ENCODE assay signal across 9 cellular contexts in the genomic region with DNA sequence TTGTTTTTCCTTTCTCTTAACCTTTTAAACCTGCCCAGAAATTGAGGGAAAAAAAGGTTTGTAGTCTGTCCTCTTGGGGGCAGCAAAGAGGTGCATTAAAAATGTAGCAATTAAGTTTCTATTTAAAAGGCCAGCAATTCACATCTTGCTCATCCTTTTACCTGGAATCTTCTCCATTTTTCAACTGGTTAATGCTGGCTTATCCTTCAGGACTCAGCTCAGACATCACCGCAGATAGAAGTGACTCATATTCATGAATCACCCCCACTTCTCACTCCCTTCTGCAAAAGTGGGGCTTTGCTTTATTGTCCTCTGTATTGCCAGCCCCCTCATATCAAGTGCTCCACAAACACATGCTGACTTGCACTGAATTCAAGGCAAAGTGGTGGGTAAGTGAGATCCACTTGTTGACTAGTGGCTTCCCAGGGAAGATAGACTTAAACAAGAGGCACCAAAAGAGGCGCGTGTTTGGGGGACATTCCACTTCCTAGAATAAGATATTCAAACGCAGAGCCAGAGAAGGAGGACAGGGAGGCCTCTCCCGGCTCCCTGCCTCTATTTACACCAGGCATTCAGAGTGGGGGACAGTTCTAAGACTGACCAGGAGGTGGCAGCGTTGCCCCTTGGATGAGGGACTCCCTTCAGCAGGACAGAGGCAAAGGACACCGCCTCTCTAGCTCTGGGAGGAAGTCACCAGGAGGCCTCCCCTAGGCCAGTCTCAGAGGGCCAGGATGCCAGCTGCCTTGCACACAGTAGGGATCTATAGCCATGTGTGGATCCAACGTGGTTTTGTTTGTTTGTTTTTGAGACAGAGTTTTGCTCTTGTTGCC. TPM values are rescaled to one million over a fixed set of nuclear protein-coding genes. Genes with fewer than 3 reads are reported as not detected.
DNase-seq lines count a peak whose midpoint lies in the region; ATAC-seq and TF ChIP-seq lines count a peak whose summit lies in the region.
"Had no signal": no experiment of that assay in that cellular context is flagged by ENCODE, and none has a peak within 500 bp of the region (broad histone marks: within the 10 kb centered on the region; RNA-seq: fewer than 3 reads in every experiment).

No MANE protein-coding gene starts in this region.

- no peak overlapping the region for H3K14ac ChIP-seq in neuronal stem cell (ENCODE audit: low read length)

- no peak overlapping the region for H3K23ac ChIP-seq in neuronal stem cell (ENCODE audit: low read depth, low read length, poor library complexity)

- TF ChIP-seq CTCF in CD8-positive, alpha-beta T cell (IDR thresholded peaks at IDR 0.05) = peak; percentile 74
- TF ChIP-seq CTCF in fibroblast of villous mesenchyme (IDR thresholded peaks at IDR 0.05; ENCODE audit: insufficient read depth, low read depth, low read length) = peak; percentile 75

- H2BK5ac ChIP-seq in neuronal stem cell (ENCODE audit: low read length) = no peak overlapping the region

- no peaks in the 10 kb centered on the region for H3K9me3 ChIP-seq in CD8-positive, alpha-beta T cell (ENCODE audit: low read length)
- H3K9me3 ChIP-seq in neuronal stem cell (replicated peaks in 1 of 2; ENCODE audit: control insufficient read depth in 2 of 2, insufficient read depth in 1 of 2, low read depth in 1 of 2, low read length in 2 of 2) = no peaks in the 10 kb centered on the region

- no peak overlapping the region for H3K4ac ChIP-seq in neuronal stem cell (ENCODE audit: low read length)

- H2BK12ac ChIP-seq in neuronal stem cell (ENCODE audit: low read length) = no peak overlapping the region

- intact Hi-C loops in CD8-positive, alpha-beta T cell (cut with DNase I, micrococcal nuclease) = loop anchor here (1.0 to 5.0 kb wide), 7 partner anchors 52 to 703 kb away; a partner anchor contains a TSS

- peaks cover 28% of the 10 kb centered on the region for H3K4me1 ChIP-seq in CD8-positive, alpha-beta T cell (ENCODE audit: insufficient read depth, low read length)
- peaks cover 0 to 2% of the 10 kb centered on the region in 2 donors for H3K4me1 ChIP-seq in neuronal stem cell (ENCODE audit: control insufficient read depth in 2 of 2, insufficient read depth in 1 of 2, low read depth in 1 of 2, low read length in 2 of 2)

- no peak overlapping the region for H3K27ac ChIP-seq in CD8-positive, alpha-beta T cell (ENCODE audit: low read depth, low read length)
- no peak overlapping the region for H3K27ac ChIP-seq in neuronal stem cell (replicated peaks; ENCODE audit: low read length)

- no peak overlapping the region for H4K8ac ChIP-seq in neuronal stem cell (ENCODE audit: low read depth, low read length)

- H3K9me3 Mint-ChIP-seq in CD8-positive, alpha-beta T cell = no peaks in the 10 kb centered on the region
- H3K9me3 Mint-ChIP-seq in activated T-helper 17 cell treated with anti-CD3 and anti-CD28 coated beads, Interleukin-2, amount 50 U/mL, for 72 hours = no peaks in the 10 kb centered on the region

- H3K27me3 Mint-ChIP-seq in CD8-positive, alpha-beta T cell (ENCODE audit: low read depth) = no peaks in the 10 kb centered on the region
- no peaks in the 10 kb centered on the region for H3K27me3 Mint-ChIP-seq in activated T-helper 17 cell treated with anti-CD3 and anti-CD28 coated beads, Interleukin-2, amount 50 U/mL, for 72 hours
- H3K27me3 Mint-ChIP-seq: activated naive CD8-positive, alpha-beta T cell had no signal

- H3K18ac ChIP-seq in neuronal stem cell (ENCODE audit: low read length) = no peak overlapping the region

- POLR2A ChIA-PET in CD8-positive, alpha-beta T cell (lab: Charles Lee) = interaction anchor here (1.0 kb wide), 1 partner anchor 312 kb away, joined by 3 read pairs; no protein-coding TSS in a partner anchor

- H3K4me3 Mint-ChIP-seq in CD8-positive, alpha-beta T cell = no peak overlapping the region
- no peak overlapping the region for H3K4me3 Mint-ChIP-seq in activated T-helper 17 cell treated with anti-CD3 and anti-CD28 coated beads, Interleukin-2, amount 50 U/mL, for 72 hours
- H3K4me3 Mint-ChIP-seq: activated naive CD8-positive, alpha-beta T cell had no signal

- H2BK120ac ChIP-seq in neuronal stem cell (ENCODE audit: low read depth, low read length) = no peak overlapping the region

- no peaks in the 10 kb centered on the region for H3K79me1 ChIP-seq in neuronal stem cell (ENCODE audit: low read depth, low read length)

- H3K36me3 ChIP-seq in CD8-positive, alpha-beta T cell (ENCODE audit: insufficient read depth, low read length) = no peaks in the 10 kb centered on the region
- no peaks in the 10 kb centered on the region for H3K36me3 ChIP-seq in neuronal stem cell (replicated peaks in 1 of 2; ENCODE audit: control insufficient read depth in 2 of 2, insufficient read depth in 2 of 2, low read length in 2 of 2)

- no CpG with 5 or more reads among the region's 8 CpGs for WGBS in neuronal stem cell (ENCODE audit: extremely low coverage in 2 of 2, insufficient read length in 2 of 2, insufficient replicate concordance in 1 of 2), 2 donors

- H3K9ac ChIP-seq in neuronal stem cell (ENCODE audit: low read depth, low read length, poor library complexity) = no peak overlapping the region

- CTCF ChIA-PET in CD8-positive, alpha-beta T cell (lab: Charles Lee) = interaction anchor here (0.5 to 6.9 kb wide), 24 partner anchors 8 to 700 kb away, joined by 3 to 97 read pairs (median 4); no protein-coding TSS in a partner anchor

- no peak overlapping the region for H2AK5ac ChIP-seq in neuronal stem cell (ENCODE audit: low read depth, low read length)

- no peak overlapping the region for H3K4me2 ChIP-seq in neuronal stem cell (ENCODE audit: insufficient read depth, low read length, poor library complexity, severe bottlenecking)

- H2BK15ac ChIP-seq in neuronal stem cell (ENCODE audit: low read length) = no peak overlapping the region

- peak; percentile 55 to 83 (median 71) for DNase-seq in CD8-positive, alpha-beta T cell
- DNase-seq in LHCN-M2 (ENCODE audit: low read depth) (peak; percentile 66), RPMI8226 (peak; percentile 73), fibroblast of villous mesenchyme (ENCODE audit: low read depth) (peak; percentile 61), neuronal stem cell (ENCODE audit: low spot score) (peak; percentile 86), superior temporal gyrus (ENCODE audit: extremely low spot score) (peak; percentile 96)

- H3K36me3 Mint-ChIP-seq in CD8-positive, alpha-beta T cell = no peaks in the 10 kb centered on the region
- no peaks in the 10 kb centered on the region for H3K36me3 Mint-ChIP-seq in activated T-helper 17 cell treated with anti-CD3 and anti-CD28 coated beads, Interleukin-2, amount 50 U/mL, for 72 hours (ENCODE audit: low read depth)
- H3K36me3 Mint-ChIP-seq: activated naive CD8-positive, alpha-beta T cell had no signal

- H3K4me1 Mint-ChIP-seq in CD8-positive, alpha-beta T cell (ENCODE audit: low read depth) = peaks cover 35% of the 10 kb centered on the region
- peaks cover 21% of the 10 kb centered on the region for H3K4me1 Mint-ChIP-seq in activated T-helper 17 cell treated with anti-CD3 and anti-CD28 coated beads, Interleukin-2, amount 50 U/mL, for 72 hours

- ATAC-seq in CD8-positive, alpha-beta T cell = peak; percentile 84
- peak; percentile 66 for ATAC-seq in GM21381 (IDR thresholded peaks at IDR 0.05; ENCODE audit: unreplicated experiment)
- peak; percentile 87 for ATAC-seq in activated T-helper 17 cell treated with anti-CD3 and anti-CD28 coated beads, Interleukin-2, amount 50 U/mL, for 72 hours (replicated peaks)

- H3K27ac Mint-ChIP-seq in CD8-positive, alpha-beta T cell = peak overlapping the region; percentile 37
- peak overlapping the region; percentile 60 for H3K27ac Mint-ChIP-seq in activated T-helper 17 cell treated with anti-CD3 and anti-CD28 coated beads, Interleukin-2, amount 50 U/mL, for 72 hours
- H3K27ac Mint-ChIP-seq: activated naive CD8-positive, alpha-beta T cell had no signal

- no peak overlapping the region for H4K91ac ChIP-seq in neuronal stem cell (ENCODE audit: low read depth, low read length, poor library complexity)

- H3K4me3 ChIP-seq in CD8-positive, alpha-beta T cell (ENCODE audit: low read depth, low read length) = no peak overlapping the region
- no peak overlapping the region for H3K4me3 ChIP-seq in fibroblast of villous mesenchyme (ENCODE audit: low read depth, low read length)
- no peak overlapping the region for H3K4me3 ChIP-seq in neuronal stem cell (ENCODE audit: low read length in 2 of 2)

- H3K27me3 ChIP-seq in CD8-positive, alpha-beta T cell (ENCODE audit: insufficient read depth, low read length) = no peaks in the 10 kb centered on the region
- peaks cover 0 to 6% (median 0%) of the 10 kb centered on the region in 3 experiments for H3K27me3 ChIP-seq in neuronal stem cell (ENCODE audit: control insufficient read depth in 3 of 3, insufficient read depth in 3 of 3, low read depth in 1 of 3, low read length in 3 of 3)

- peak overlapping the region; percentile 70 for H2AFZ ChIP-seq in neuronal stem cell (ENCODE audit: low read length)

RNA-seq across cellular contexts. Expression of a gene that starts 23.2 kb away (rescaled TPM):
- total RNA-seq in CD8-positive, alpha-beta T cell = not detected
- not detected in 2 replicates for total RNA-seq in LHCN-M2 (2014; rRNA removed)
- not detected for polyA plus RNA-seq in LHCN-M2 (2012)
- under 1 TPM in 1 of 2 donors, not detected in 1; 0.21 TPM for total RNA-seq in activated T-helper 17 cell treated with anti-CD3 and anti-CD28 coated beads, Interleukin-2, amount 50 U/mL, for 72 hours
- not detected in 2 replicates for total RNA-seq in fibroblast of villous mesenchyme
- polyA plus RNA-seq in neuronal stem cell (2013, experiment 1 of 2) = 0.17 TPM
- polyA plus RNA-seq in neuronal stem cell (2013, experiment 2 of 2) = 0.18 TPM
